Comparison of ENCODE assay signal across 8 cellular contexts in genomic region chr17:80866050-80866793, GRCh38.
DNase-seq lines count a peak whose midpoint lies in the region; ATAC-seq, FAIRE-seq and TF ChIP-seq lines count a peak whose summit lies in the region.

No MANE protein-coding gene starts in this region.

- no peaks in the 10 kb centered on the region for H3K9me3 ChIP-seq in adipocyte (ENCODE audit: control insufficient read depth, low read length)
- no peaks in the 10 kb centered on the region for H3K9me3 ChIP-seq in left ventricle myocardium inferior (replicated peaks)
- no peaks in the 10 kb centered on the region for H3K9me3 ChIP-seq in sigmoid colon

- intact Hi-C loops in left ventricle myocardium inferior (cut with micrococcal nuclease) = loop anchor here (10.0 kb wide), 1 partner anchor 109 kb away; no protein-coding TSS in a partner anchor
- intact Hi-C loops in sigmoid colon (cut with DNase I) = loop anchor here (2.0 to 10.0 kb wide), 2 partner anchors 69 to 115 kb away; no protein-coding TSS in a partner anchor

- DNase-seq in NCI-H1048 (lab: John Stamatoyannopoulos, UW) (peak; percentile 10), SW480 (ENCODE audit: low spot score) (peak; percentile 40), adipocyte (ENCODE audit: low read depth) (peak; percentile 77), left ventricle myocardium inferior (peak; percentile 59), sigmoid colon (peak; percentile 83), cortex of kidney (lab: John Stamatoyannopoulos, UW) (no peak)

- no peak for TF ChIP-seq EP300 in sigmoid colon (IDR thresholded peaks at IDR 0.05)

- no peak for ATAC-seq in GM21423 (IDR thresholded peaks at IDR 0.05; ENCODE audit: unreplicated experiment)

- WGBS in sigmoid colon, 2 donors = 16 to 19% methylated on average over 8 of the region's 8 CpGs

- H3K4me1 ChIP-seq in adipocyte (ENCODE audit: control insufficient read depth, insufficient read depth, low read length) (no peaks in the 10 kb centered on the region), left ventricle myocardium inferior (peaks cover 5% of the 10 kb centered on the region), sigmoid colon (peaks cover 0 to 13% (median 12%) of the 10 kb centered on the region in 4 donors)

- H3K27me3 ChIP-seq in adipocyte (replicated peaks; ENCODE audit: control insufficient read depth, insufficient read depth, low read length) (no peaks in the 10 kb centered on the region), left ventricle myocardium inferior (ENCODE audit: low read depth) (no peaks in the 10 kb centered on the region), sigmoid colon (no peaks in the 10 kb centered on the region)

- H3K4me3 ChIP-seq in adipocyte (ENCODE audit: low read length) = no peak overlapping the region
- no peak overlapping the region for H3K4me3 ChIP-seq in left ventricle myocardium inferior
- no peak overlapping the region for H3K4me3 ChIP-seq in sigmoid colon

- no peak for TF ChIP-seq POLR2A in sigmoid colon (IDR thresholded peaks at IDR 0.05)

- H3K27ac ChIP-seq in left ventricle myocardium inferior (replicated peaks) (no peak overlapping the region), sigmoid colon (no peak overlapping the region)

- H3K36me3 ChIP-seq in adipocyte (ENCODE audit: control insufficient read depth, insufficient read depth, low read length, severe bottlenecking) = peaks cover 15% of the 10 kb centered on the region
- peaks cover 5% of the 10 kb centered on the region for H3K36me3 ChIP-seq in left ventricle myocardium inferior
- no peaks in the 10 kb centered on the region for H3K36me3 ChIP-seq in sigmoid colon

- FAIRE-seq in G401.6 (lab: Jason Lieb, UNC) = peak; percentile 98

- TF ChIP-seq CTCF in left ventricle myocardium inferior (IDR thresholded peaks at IDR 0.05; ENCODE audit: borderline replicate concordance) = peak; percentile 86
- TF ChIP-seq CTCF in sigmoid colon (IDR thresholded peaks at IDR 0.05) = peak; percentile 46 to 83 (median 78)

- H3K9ac ChIP-seq in adipocyte (ENCODE audit: low read length) = no peak overlapping the region
